ENCODE assay signal across 1 cellular context in genomic region chr13:27149702-27150101, GRCh38.
TF ChIP-seq lines count a peak whose summit lies in the region.

No MANE protein-coding gene starts in this region.

TF ChIP-seq in GM12891, 5 proteins besides CTCF, POLR2A, EP300 and RAD21:
- TF ChIP-seq SPI1 (IDR thresholded peaks at IDR 0.05; ENCODE audit: low read depth, low read length) (no peak), TAF1 (IDR thresholded peaks at IDR 0.05; ENCODE audit: low read depth, low read length) (no peak), PAX5 (IDR thresholded peaks at IDR 0.05; ENCODE audit: insufficient read depth, low read length, severe bottlenecking) (no peak), POLR2AphosphoS5 (IDR thresholded peaks at IDR 0.05; ENCODE audit: low read depth, low read length) (no peak)
